ENCODE assay signal across 8 cellular contexts in the genomic region with DNA sequence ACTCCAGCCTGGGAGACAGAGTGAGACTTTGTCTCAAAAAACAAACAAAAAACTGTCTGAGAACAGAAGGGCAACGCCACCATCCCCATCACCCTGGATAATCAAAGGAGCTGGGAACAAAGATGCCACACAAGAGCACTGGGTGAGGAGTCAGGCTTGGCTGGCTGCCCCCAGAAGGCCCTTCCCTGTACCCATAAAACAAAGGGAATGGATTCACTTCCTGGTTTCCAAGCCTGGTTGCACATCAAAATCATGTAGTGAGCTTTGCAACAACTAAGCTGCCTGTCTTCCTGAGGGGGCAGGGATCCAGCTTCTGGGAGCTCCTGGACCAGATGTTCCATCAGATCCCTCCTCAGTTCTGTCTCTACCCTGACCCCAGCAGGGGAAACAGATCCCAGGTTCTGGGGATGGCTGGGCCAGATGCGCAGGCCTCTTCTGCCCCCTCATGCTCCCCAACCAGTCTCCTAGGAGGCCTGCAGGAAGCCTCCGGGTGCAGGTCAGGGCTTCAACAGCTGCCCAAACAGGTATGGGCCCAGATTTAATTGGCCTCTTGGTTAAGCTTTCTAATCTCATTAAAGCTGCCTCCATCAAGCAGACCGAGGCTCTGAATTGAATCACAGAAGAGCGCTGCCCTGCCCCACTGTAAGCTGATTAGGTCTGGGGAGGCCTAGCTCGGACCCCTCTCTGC.
DNase-seq lines count a peak whose midpoint lies in the region; ATAC-seq and TF ChIP-seq lines count a peak whose summit lies in the region.

No MANE protein-coding gene starts in this region.

- BruUV-seq in mammary epithelial cell (replicated peaks; lab: Mats Ljungman, UMichigan) = no TSS peak

- H3K36me3 ChIP-seq in HUES64 (ENCODE audit: insufficient read depth, low read length) (no peaks in the 10 kb centered on the region), gastrocnemius medialis (no peaks in the 10 kb centered on the region), mammary epithelial cell (ENCODE audit: insufficient read depth, low read length) (no peaks in the 10 kb centered on the region)

- WGBS in HUES64 = 88% methylated on average over 6 of the region's 6 CpGs
- WGBS in lower leg skin, 2 donors = 72 to 89% methylated on average over 5 to 6 of the region's 6 CpGs
- 81% methylated on average over 4 of the region's 6 CpGs for WGBS in mammary epithelial cell (ENCODE audit: low coverage, missing lambda C conversion rate)

- DNase-seq in hypothalamus (lab: John Stamatoyannopoulos, UW) (peak in 38 of 51 donors; percentile 16 to 87 (median 64)), gastrocnemius medialis (no peak), lower leg skin (ENCODE audit: low spot score in 2 of 2) (no peak), mammary epithelial cell (no peak)
- DNase-seq in stimulated activated naive CD4-positive, alpha-beta T cell (lab: John Stamatoyannopoulos, UW) = no peak

- H3K4me1 ChIP-seq in HUES64 (ENCODE audit: insufficient read depth, low read length) (peaks cover 39% of the 10 kb centered on the region), gastrocnemius medialis (peaks cover 61 to 65% of the 10 kb centered on the region in 2 donors), mammary epithelial cell (ENCODE audit: insufficient read depth, low read length) (peaks cover 6% of the 10 kb centered on the region)

- H3K27me3 ChIP-seq in HUES64 (ENCODE audit: insufficient read depth, low read length) (no peaks in the 10 kb centered on the region), gastrocnemius medialis (no peaks in the 10 kb centered on the region), mammary epithelial cell (ENCODE audit: insufficient read depth, low read length) (no peaks in the 10 kb centered on the region)

- no peaks in the 10 kb centered on the region for H4K20me1 ChIP-seq in mammary epithelial cell (ENCODE audit: insufficient read depth, low read length)

- H3K4me3 ChIP-seq in HUES64 (ENCODE audit: low read length) = no peak overlapping the region
- H3K4me3 ChIP-seq in gastrocnemius medialis = no peak overlapping the region
- H3K4me3 ChIP-seq in lower leg skin (ENCODE audit: low read depth, poor library complexity, severe bottlenecking) = no peak overlapping the region
- no peak overlapping the region for H3K4me3 ChIP-seq in mammary epithelial cell (replicated peaks in 1 of 3; ENCODE audit: insufficient read depth in 1 of 3, low read depth in 2 of 3, low read length in 3 of 3)

- peaks cover 39% of the 10 kb centered on the region for H3K79me2 ChIP-seq in mammary epithelial cell (ENCODE audit: insufficient read depth, low read length)

- no peak overlapping the region for H3K4me2 ChIP-seq in mammary epithelial cell (ENCODE audit: insufficient read depth, low read depth, low read length)

- peak; percentile 30; the same call in 2 of the 3 replicates for ATAC-seq in SK-N-SH treated with all-trans-retinoic acid at 6 μM for 48 hours
- ATAC-seq in gastrocnemius medialis = no peak
- no peak for ATAC-seq in GM21390 (IDR thresholded peaks at IDR 0.05; ENCODE audit: unreplicated experiment)

- H3K9ac ChIP-seq in HUES64 (ENCODE audit: low read depth, low read length) (no peak overlapping the region), mammary epithelial cell (ENCODE audit: insufficient read depth, low read length) (no peak overlapping the region)

- CTCF ChIA-PET in mammary epithelial cell (lab: Charles Lee; ENCODE audit: low non-redundant PET) = no interaction called here

- intact Hi-C loops in gastrocnemius medialis (cut with DNase I; ENCODE audit: low total_unique reads) = no loop called here
- intact Hi-C loops in lower leg skin (cut with DNase I; ENCODE audit: low total_unique reads) = no loop called here
- intact Hi-C loops in mammary epithelial cell (cut with micrococcal nuclease) = no loop called here

- peak overlapping the region; percentile 39 for H3K27ac ChIP-seq in HUES64 (ENCODE audit: low read depth, low read length)
- peak overlapping the region; percentile 33 to 62 (median 53) for H3K27ac ChIP-seq in gastrocnemius medialis
- H3K27ac ChIP-seq in mammary epithelial cell (ENCODE audit: insufficient read depth, low read depth, low read length) = no peak overlapping the region

- H3K9me3 ChIP-seq in HUES64 (ENCODE audit: insufficient read depth, low read depth, low read length) = no peaks in the 10 kb centered on the region
- no peaks in the 10 kb centered on the region for H3K9me3 ChIP-seq in gastrocnemius medialis
- no peaks in the 10 kb centered on the region for H3K9me3 ChIP-seq in mammary epithelial cell (replicated peaks; ENCODE audit: insufficient read depth, low read length)

- TF ChIP-seq CTCF in gastrocnemius medialis (IDR thresholded peaks at IDR 0.05 in 4 of 5, conservative IDR thresholded peaks at IDR 0.05 in 1 of 5) = no peak
- no peak for TF ChIP-seq CTCF in lower leg skin (IDR thresholded peaks at IDR 0.05)
- TF ChIP-seq CTCF in mammary epithelial cell (conservative IDR thresholded peaks at IDR 0.05 in 1 of 2, IDR thresholded peaks at IDR 0.05 in 1 of 2; ENCODE audit: extremely low read depth in 1 of 2, insufficient read depth in 1 of 2, low read depth in 1 of 2, low read length in 2 of 2) = no peak

- H2AFZ ChIP-seq in mammary epithelial cell (ENCODE audit: low read depth, low read length) = no peak overlapping the region

- in situ Hi-C loops in gastrocnemius medialis (cut with MboI; ENCODE audit: low sequenced_read_pairs in 4 of 4) (no loop called here), mammary epithelial cell (cut with MboI; ENCODE audit: low sequenced_read_pairs in 2 of 2) (no loop called here)

- dilution Hi-C loops in mammary epithelial cell (cut with HindIII; ENCODE audit: low sequenced_read_pairs) = loop anchor here (5.0 kb wide), 1 partner anchor 105 kb away; no protein-coding TSS in a partner anchor

- no peak for TF ChIP-seq POLR2A in gastrocnemius medialis (IDR thresholded peaks at IDR 0.05)
- no peak for TF ChIP-seq POLR2A in lower leg skin (IDR thresholded peaks at IDR 0.05)

TF ChIP-seq in SK-N-SH treated with all-trans-retinoic acid at 6 μM for 48 hours, 23 proteins besides CTCF, POLR2A, EP300 and RAD21 (continues in another document):
- TF ChIP-seq ESRRG (CRISPR knock-in tag; IDR thresholded peaks at IDR 0.05) (no peak), BACH2 (CRISPR knock-in tag; IDR thresholded peaks at IDR 0.05; ENCODE audit: borderline replicate concordance) (no peak), GLIS3 (CRISPR knock-in tag; IDR thresholded peaks at IDR 0.05) (no peak), ZFP30 (CRISPR knock-in tag; IDR thresholded peaks at IDR 0.05) (no peak), ISL1 (CRISPR knock-in tag; IDR thresholded peaks at IDR 0.05) (no peak), CSDC2 (CRISPR knock-in tag; IDR thresholded peaks at IDR 0.05) (no peak), SNAI2 (CRISPR knock-in tag; IDR thresholded peaks at IDR 0.05) (no peak), TOX (CRISPR knock-in tag; IDR thresholded peaks at IDR 0.05; ENCODE audit: borderline replicate concordance) (no peak), TCF4 (CRISPR knock-in tag; IDR thresholded peaks at IDR 0.05; ENCODE audit: borderline replicate concordance) (peak; percentile 64; the same call in 1 of the 2 replicates)
- TF ChIP-seq, protein P1, sequence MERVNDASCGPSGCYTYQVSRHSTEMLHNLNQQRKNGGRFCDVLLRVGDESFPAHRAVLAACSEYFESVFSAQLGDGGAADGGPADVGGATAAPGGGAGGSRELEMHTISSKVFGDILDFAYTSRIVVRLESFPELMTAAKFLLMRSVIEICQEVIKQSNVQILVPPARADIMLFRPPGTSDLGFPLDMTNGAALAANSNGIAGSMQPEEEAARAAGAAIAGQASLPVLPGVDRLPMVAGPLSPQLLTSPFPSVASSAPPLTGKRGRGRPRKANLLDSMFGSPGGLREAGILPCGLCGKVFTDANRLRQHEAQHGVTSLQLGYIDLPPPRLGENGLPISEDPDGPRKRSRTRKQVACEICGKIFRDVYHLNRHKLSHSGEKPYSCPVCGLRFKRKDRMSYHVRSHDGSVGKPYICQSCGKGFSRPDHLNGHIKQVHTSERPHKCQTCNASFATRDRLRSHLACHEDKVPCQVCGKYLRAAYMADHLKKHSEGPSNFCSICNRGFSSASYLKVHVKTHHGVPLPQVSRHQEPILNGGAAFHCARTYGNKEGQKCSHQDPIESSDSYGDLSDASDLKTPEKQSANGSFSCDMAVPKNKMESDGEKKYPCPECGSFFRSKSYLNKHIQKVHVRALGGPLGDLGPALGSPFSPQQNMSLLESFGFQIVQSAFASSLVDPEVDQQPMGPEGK (CRISPR knock-in tag; IDR thresholded peaks at IDR 0.05; ENCODE audit: borderline replicate concordance) = no peak
- TF ChIP-seq, protein P2, sequence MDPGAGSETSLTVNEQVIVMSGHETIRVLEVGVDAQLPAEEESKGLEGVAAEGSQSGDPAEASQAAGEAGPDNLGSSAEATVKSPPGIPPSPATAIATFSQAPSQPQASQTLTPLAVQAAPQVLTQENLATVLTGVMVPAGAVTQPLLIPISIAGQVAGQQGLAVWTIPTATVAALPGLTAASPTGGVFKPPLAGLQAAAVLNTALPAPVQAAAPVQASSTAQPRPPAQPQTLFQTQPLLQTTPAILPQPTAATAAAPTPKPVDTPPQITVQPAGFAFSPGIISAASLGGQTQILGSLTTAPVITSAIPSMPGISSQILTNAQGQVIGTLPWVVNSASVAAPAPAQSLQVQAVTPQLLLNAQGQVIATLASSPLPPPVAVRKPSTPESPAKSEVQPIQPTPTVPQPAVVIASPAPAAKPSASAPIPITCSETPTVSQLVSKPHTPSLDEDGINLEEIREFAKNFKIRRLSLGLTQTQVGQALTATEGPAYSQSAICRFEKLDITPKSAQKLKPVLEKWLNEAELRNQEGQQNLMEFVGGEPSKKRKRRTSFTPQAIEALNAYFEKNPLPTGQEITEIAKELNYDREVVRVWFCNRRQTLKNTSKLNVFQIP (CRISPR knock-in tag; IDR thresholded peaks at IDR 0.05; ENCODE audit: borderline replicate concordance, low read depth) = no peak

Comparison
In these comparisons a context has a peak if more than half of its experiments do, and no peak if none do; other contexts are left out.
1. DNase-seq: peak in hypothalamus (38 of 51); none in gastrocnemius medialis (0 of 2), lower leg skin (0 of 2), mammary epithelial cell (single experiment) and stimulated activated naive CD4-positive, alpha-beta T cell (0 of 6).